ENCODE assay signal across 1 cellular context in genomic region chr19:4352701-4353121, GRCh38.
TF ChIP-seq lines count a peak whose summit lies in the region.

No MANE protein-coding gene starts in this region.

TF ChIP-seq in endothelial cell of umbilical vein, 7 proteins besides CTCF, POLR2A, EP300 and RAD21:
- TF ChIP-seq FOS (IDR thresholded peaks at IDR 0.05; ENCODE audit: borderline replicate concordance, insufficient read depth, low read length) (no peak), MYC (IDR thresholded peaks at IDR 0.05; ENCODE audit: low read depth, low read length) (no peak), EZH2 (IDR thresholded peaks at IDR 0.05; ENCODE audit: borderline replicate concordance, low read depth, low read length, severe bottlenecking) (no peak), POLR2AphosphoS5 (IDR thresholded peaks at IDR 0.05; ENCODE audit: insufficient read depth, low read depth, low read length) (no peak), GATA2 (IDR thresholded peaks at IDR 0.05; ENCODE audit: insufficient read depth, insufficient read length, low read depth, low read length) (no peak), JUN (IDR thresholded peaks at IDR 0.05; ENCODE audit: borderline replicate concordance, insufficient read depth, insufficient read length, low read depth) (no peak)
- TF ChIP-seq, protein P1, sequence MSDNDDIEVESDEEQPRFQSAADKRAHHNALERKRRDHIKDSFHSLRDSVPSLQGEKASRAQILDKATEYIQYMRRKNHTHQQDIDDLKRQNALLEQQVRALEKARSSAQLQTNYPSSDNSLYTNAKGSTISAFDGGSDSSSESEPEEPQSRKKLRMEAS (IDR thresholded peaks at IDR 0.05; ENCODE audit: insufficient read depth, insufficient read length), result no peak
